In the genomic region with DNA sequence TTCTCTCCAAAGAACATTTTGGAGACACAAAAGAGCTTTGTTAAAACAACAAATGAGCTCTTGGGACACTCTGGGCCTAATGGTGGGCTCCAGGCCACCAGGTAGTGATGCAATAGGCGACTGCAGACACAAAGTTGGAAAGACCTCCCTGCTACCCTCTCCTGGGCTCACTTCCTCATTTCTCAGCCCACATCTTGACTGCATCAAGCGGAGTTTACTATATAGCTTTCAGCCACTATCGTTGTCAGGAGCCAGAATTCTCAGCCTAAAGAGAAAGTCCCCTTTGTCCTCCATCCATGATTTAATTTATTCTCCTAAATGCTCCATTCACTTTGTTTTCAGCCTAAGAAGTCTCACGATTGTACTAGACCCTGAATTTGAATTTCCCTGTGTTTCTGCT, we compare ENCODE assay signal across 13 cellular contexts.
DNase-seq lines count a peak whose midpoint lies in the region; ATAC-seq and TF ChIP-seq lines count a peak whose summit lies in the region.
"Had no signal": no experiment of that assay in that cellular context is flagged by ENCODE, and none has a peak within 500 bp of the region (broad histone marks: within the 10 kb centered on the region; RNA-seq: fewer than 3 reads in every experiment).

No MANE protein-coding gene starts in this region.

- peak overlapping the region; percentile 80 for H3K27ac ChIP-seq in caudate nucleus (ENCODE audit: low read depth, low read length)
- H3K27ac ChIP-seq: right lobe of liver, upper lobe of left lung had no signal

- no peak for TF ChIP-seq POLR2A in GM18505 (IDR thresholded peaks at IDR 0.05; ENCODE audit: borderline replicate concordance, extremely low read depth, insufficient read depth, insufficient read length)

- no peaks in the 10 kb centered on the region for H3K36me3 ChIP-seq in H7 (replicated peaks; ENCODE audit: control insufficient read depth, insufficient read depth, low read length)
- H3K36me3 ChIP-seq: MG63, right lobe of liver, upper lobe of left lung had no signal

- ATAC-seq in GM18505 (IDR thresholded peaks at IDR 0.05; ENCODE audit: unreplicated experiment) (peak; percentile 83), GM21723 (IDR thresholded peaks at IDR 0.05; ENCODE audit: unreplicated experiment) (peak; percentile 74), HG03469 (IDR thresholded peaks at IDR 0.05; ENCODE audit: unreplicated experiment) (peak; percentile 72)
- no peak for ATAC-seq in stimulated activated naive CD8-positive, alpha-beta T cell treated with anti-CD3 and anti-CD28 coated beads, Interleukin-15, Interleukin-2, amounts not matched to agents 100 U/mL and 50 U/mL, for 24 hours
- ATAC-seq: right lobe of liver had no signal

- H3K27me3 ChIP-seq in H7 (ENCODE audit: control insufficient read depth, insufficient read depth, low read length) = no peaks in the 10 kb centered on the region
- H3K27me3 ChIP-seq: MG63, right lobe of liver, upper lobe of left lung had no signal

- DNase-seq in caudate nucleus (lab: John Stamatoyannopoulos, UW) (peak in 7 of 61 donors; percentile 1 to 12 (median 4)), H7 (no peak)
- no peak for DNase-seq in stimulated activated CD4-positive, alpha-beta T cell treated with anti-CD3 and anti-CD28 coated beads, Interleukin-4, amount 100 ng/mL, for 24 hours
- DNase-seq in stimulated activated CD4-positive, alpha-beta T cell treated with anti-CD3 and anti-CD28 coated beads, Interleukin-12 subunit alpha, Interleukin-12 subunit beta, amount 100 ng/mL, for 4 hours = no peak
- DNase-seq in stimulated activated naive CD8-positive, alpha-beta T cell treated with anti-CD3 and anti-CD28 coated beads, Interleukin-15, Interleukin-2, amounts not matched to agents 100 U/mL and 50 U/mL, for 24 hours = no peak
- DNase-seq: cerebellar nuclear complex, MG63, NCI-H748 treated with DMSO at 0.1 percent for 48 hours, right lobe of liver, upper lobe of left lung had no signal

- H3K4me3 ChIP-seq in H7 (ENCODE audit: insufficient read depth, low read depth, low read length) = no peak overlapping the region
- H3K4me3 ChIP-seq: MG63, right lobe of liver, upper lobe of left lung had no signal
